In the genomic region with DNA sequence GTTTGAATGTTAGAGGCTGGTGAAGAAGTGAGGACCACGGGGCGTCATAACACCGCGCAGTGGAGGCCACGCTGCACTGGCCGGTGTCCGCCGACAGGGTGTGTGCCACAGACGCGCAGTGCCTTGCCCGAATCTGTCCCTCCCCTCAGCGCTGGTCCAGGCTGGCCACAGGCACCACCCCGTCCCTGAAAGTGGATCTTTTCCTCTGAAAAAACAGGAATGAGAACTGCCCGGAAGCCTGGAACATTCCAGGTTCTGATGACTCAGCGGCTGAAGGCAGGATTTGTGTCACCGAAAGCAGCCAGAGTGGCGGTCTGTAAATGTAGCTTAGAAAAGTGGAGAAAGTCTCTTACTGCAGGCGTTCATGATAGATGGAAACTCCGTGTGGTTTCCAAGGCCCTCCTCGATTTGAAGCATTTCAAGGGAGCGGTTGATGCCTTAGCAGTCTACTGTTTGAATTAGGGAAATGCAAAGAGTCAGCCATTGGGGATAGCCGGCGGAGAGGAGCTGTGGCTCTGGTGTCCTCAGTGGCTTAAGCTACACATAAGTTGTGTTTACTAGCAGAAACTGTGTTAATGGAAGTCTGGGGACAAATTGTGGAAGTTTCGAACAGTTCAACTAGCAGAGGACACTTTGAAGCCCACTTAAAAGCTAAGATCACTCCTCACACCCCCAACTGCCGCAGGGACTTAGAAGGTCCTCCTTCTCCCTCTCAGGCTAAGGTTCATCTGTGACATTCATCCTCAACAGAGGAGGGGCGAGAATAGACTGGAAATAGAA, we compare ENCODE assay signal across 8 cellular contexts.
DNase-seq lines count a peak whose midpoint lies in the region; ATAC-seq and TF ChIP-seq lines count a peak whose summit lies in the region.

No MANE protein-coding gene starts in this region.

- 10 to 13% (median 12%) methylated on average over 26 of the region's 26 CpGs for WGBS in heart left ventricle, 4 donors
- no CpG with 5 or more reads among the region's 26 CpGs for WGBS in trophoblast cell (ENCODE audit: extremely low coverage, insufficient coverage, insufficient read length)
- WGBS in upper lobe of left lung, 2 donors: 9 to 11% methylated on average over 26 of the region's 26 CpGs

- H3K36me3 ChIP-seq in KOPT-K1 (ENCODE audit: insufficient read depth, low read length) (no peaks in the 10 kb centered on the region), heart left ventricle (no peaks in the 10 kb centered on the region), trophoblast cell (ENCODE audit: control insufficient read depth in 1 of 2, insufficient read depth in 2 of 2, low read length in 2 of 2) (no peaks in the 10 kb centered on the region), upper lobe of left lung (no peaks in the 10 kb centered on the region)

- H3K27ac ChIP-seq in KOPT-K1 (ENCODE audit: low read depth, low read length, poor library complexity, severe bottlenecking) (peak overlapping the region; percentile 72), heart left ventricle (peak overlapping the region; percentile 91 to 98 (median 95)), trophoblast cell (ENCODE audit: low read depth, low read length) (peak overlapping the region; percentile 97), upper lobe of left lung (peak overlapping the region; percentile 89 to 96 (median 90))

- TF ChIP-seq CTCF in heart left ventricle (IDR thresholded peaks at IDR 0.05) (peak; percentile 56 to 91 (median 83)), upper lobe of left lung (IDR thresholded peaks at IDR 0.05) (peak; percentile 85 to 97 (median 94))

- peak overlapping the region; percentile 61 for H2BK120ac ChIP-seq in trophoblast cell (ENCODE audit: insufficient read depth, low read length, poor library complexity)

- H3K79me1 ChIP-seq in trophoblast cell (ENCODE audit: low read length): peaks cover 11% of the 10 kb centered on the region

- H3K18ac ChIP-seq in trophoblast cell (ENCODE audit: low read length): peak overlapping the region; percentile 63

- H3K4me1 ChIP-seq in heart left ventricle (peaks cover 0 to 34% (median 24%) of the 10 kb centered on the region in 12 donors), trophoblast cell (ENCODE audit: control insufficient read depth in 1 of 2, insufficient read depth in 2 of 2, low read length in 2 of 2) (peaks cover 8 to 9% of the 10 kb centered on the region in 2 experiments), upper lobe of left lung (peaks cover 19 to 40% (median 31%) of the 10 kb centered on the region in 4 donors)

- H3K9me3 ChIP-seq in KOPT-K1 (ENCODE audit: insufficient read depth, low read length, poor library complexity, severe bottlenecking) (no peaks in the 10 kb centered on the region), heart left ventricle (no peaks in the 10 kb centered on the region), trophoblast cell (ENCODE audit: insufficient read depth, low read depth, low read length) (no peaks in the 10 kb centered on the region), upper lobe of left lung (no peaks in the 10 kb centered on the region)

- intact Hi-C loops in heart left ventricle (cut with DNase I): loop anchor here in 4 of 10 donors (1.0 to 5.0 kb wide), 5 partner anchors 49 to 341 kb away; partner anchors contain the start of gene TSC22D1 (in 3 of the 4)

- peak; percentile 87 for ATAC-seq in GM21786 (IDR thresholded peaks at IDR 0.05; ENCODE audit: unreplicated experiment)
- ATAC-seq in SK-N-SH treated with all-trans-retinoic acid at 6 μM for 48 hours: peak; percentile 93
- peak; percentile 85 for ATAC-seq in activated naive CD8-positive, alpha-beta T cell treated with anti-CD3 and anti-CD28 coated beads, Interleukin-2, amount 10 ng/mL, durations not matched to agents 7 days and 5 days (ENCODE audit: low read depth)
- peak; percentile 86 to 95 (median 94) for ATAC-seq in heart left ventricle
- peak; percentile 96 to 97 for ATAC-seq in upper lobe of left lung (ENCODE audit: low FRiP score in 2 of 2)

- H3K36me3 Mint-ChIP-seq in activated naive CD8-positive, alpha-beta T cell treated with anti-CD3 and anti-CD28 coated beads, Interleukin-2, amount 10 ng/mL, durations not matched to agents 7 days and 5 days: no peaks in the 10 kb centered on the region

- H3K4me3 ChIP-seq in heart left ventricle: peak overlapping the region; percentile 3 to 71 (median 60)
- H3K4me3 ChIP-seq in trophoblast cell (ENCODE audit: low read depth, low read length): peak overlapping the region; percentile 67
- peak overlapping the region; percentile 12 to 59 (median 50) for H3K4me3 ChIP-seq in upper lobe of left lung

- H4K8ac ChIP-seq in trophoblast cell (ENCODE audit: low read depth, low read length): peak overlapping the region; percentile 77

- no peak overlapping the region for H3K27ac Mint-ChIP-seq in activated naive CD8-positive, alpha-beta T cell treated with anti-CD3 and anti-CD28 coated beads, Interleukin-2, amount 10 ng/mL, durations not matched to agents 7 days and 5 days

- H3K79me2 ChIP-seq in trophoblast cell (ENCODE audit: control insufficient read depth, insufficient read depth, low read length, poor library complexity): peaks cover 5% of the 10 kb centered on the region

- TF ChIP-seq EP300 in upper lobe of left lung (IDR thresholded peaks at IDR 0.05): no peak

- DNase-seq in ELF-1 (ENCODE audit: low read depth, low spot score) (peak; percentile 98), heart left ventricle (peak; percentile 88 to 95 (median 92)), trophoblast cell (peak; percentile 94 to 98), upper lobe of left lung (peak; percentile 94 to 96)
- DNase-seq in activated naive CD8-positive, alpha-beta T cell treated with anti-CD3 and anti-CD28 coated beads, Interleukin-2, amount 10 ng/mL, durations not matched to agents 7 days and 5 days: peak; percentile 86

- H2BK12ac ChIP-seq in trophoblast cell (ENCODE audit: low read length): peak overlapping the region; percentile 56

- H3K4me3 Mint-ChIP-seq in activated naive CD8-positive, alpha-beta T cell treated with anti-CD3 and anti-CD28 coated beads, Interleukin-2, amount 10 ng/mL, durations not matched to agents 7 days and 5 days: no peak overlapping the region

- no peaks in the 10 kb centered on the region for H3K27me3 Mint-ChIP-seq in activated naive CD8-positive, alpha-beta T cell treated with anti-CD3 and anti-CD28 coated beads, Interleukin-2, amount 10 ng/mL, durations not matched to agents 7 days and 5 days

- no peaks in the 10 kb centered on the region for H3K27me3 ChIP-seq in heart left ventricle
- H3K27me3 ChIP-seq in trophoblast cell (ENCODE audit: insufficient read depth, low read length): no peaks in the 10 kb centered on the region
- H3K27me3 ChIP-seq in upper lobe of left lung: no peaks in the 10 kb centered on the region

- peak overlapping the region; percentile 55 for H3K14ac ChIP-seq in trophoblast cell (ENCODE audit: low read length)

- peak overlapping the region; percentile 67 for H4K12ac ChIP-seq in trophoblast cell (ENCODE audit: low read depth, low read length)

- H3K4me2 ChIP-seq in trophoblast cell (ENCODE audit: low read length): peak overlapping the region; percentile 57

- TF ChIP-seq POLR2A in heart left ventricle (IDR thresholded peaks at IDR 0.05): peak in 1 of 2 donors; percentile 42
- TF ChIP-seq POLR2A in upper lobe of left lung (IDR thresholded peaks at IDR 0.05): peak in 3 of 4 donors; percentile 39 to 60 (median 42)

- H4K91ac ChIP-seq in trophoblast cell (ENCODE audit: low read depth, low read length): peak overlapping the region; percentile 70

- H2AFZ ChIP-seq in trophoblast cell (ENCODE audit: insufficient read depth, low read length, poor library complexity): peak overlapping the region; percentile 72

- H2BK5ac ChIP-seq in trophoblast cell (ENCODE audit: low read depth, low read length, poor library complexity): peak overlapping the region; percentile 84

- peak overlapping the region; percentile 38 for H3K9ac ChIP-seq in trophoblast cell (ENCODE audit: low read length)

- no peak overlapping the region for H3K23ac ChIP-seq in trophoblast cell (ENCODE audit: low read length)

- no peak overlapping the region for H2AK5ac ChIP-seq in trophoblast cell (ENCODE audit: low read length)

- no peaks in the 10 kb centered on the region for H3K9me3 Mint-ChIP-seq in activated naive CD8-positive, alpha-beta T cell treated with anti-CD3 and anti-CD28 coated beads, Interleukin-2, amount 10 ng/mL, durations not matched to agents 7 days and 5 days

- no peaks in the 10 kb centered on the region for H3K4me1 Mint-ChIP-seq in activated naive CD8-positive, alpha-beta T cell treated with anti-CD3 and anti-CD28 coated beads, Interleukin-2, amount 10 ng/mL, durations not matched to agents 7 days and 5 days

- H3K4ac ChIP-seq in trophoblast cell (ENCODE audit: low read depth, low read length): peak overlapping the region; percentile 12

- POLR2A ChIA-PET in activated naive CD8-positive, alpha-beta T cell treated with anti-CD3 and anti-CD28 coated beads, Interleukin-2, amount 10 ng/mL, durations not matched to agents 7 days and 5 days (lab: Charles Lee): interaction anchor here (0.9 kb wide), 1 partner anchor 16 kb away, joined by 3 read pairs; no protein-coding TSS in a partner anchor

TF ChIP-seq in SK-N-SH treated with all-trans-retinoic acid at 6 μM for 48 hours, 23 proteins besides CTCF, POLR2A, EP300 and RAD21 (continues in another document):
- TF ChIP-seq ARNTL (CRISPR knock-in tag; IDR thresholded peaks at IDR 0.05; ENCODE audit: borderline replicate concordance, low read depth) (no peak), TSHZ2 (CRISPR knock-in tag; IDR thresholded peaks at IDR 0.05) (peak; percentile 47; the same call in 1 of the 2 replicates), GLIS3 (CRISPR knock-in tag; IDR thresholded peaks at IDR 0.05) (peak; percentile 65; the same call in 1 of the 2 replicates)

Comparison
In these comparisons a context has a peak if more than half of its experiments do, and no peak if none do; other contexts are left out.
1. Peak in every context shown above with its lines: DNase-seq, ATAC-seq, H3K4me3 ChIP-seq and H3K27ac ChIP-seq.